In the genomic region with DNA sequence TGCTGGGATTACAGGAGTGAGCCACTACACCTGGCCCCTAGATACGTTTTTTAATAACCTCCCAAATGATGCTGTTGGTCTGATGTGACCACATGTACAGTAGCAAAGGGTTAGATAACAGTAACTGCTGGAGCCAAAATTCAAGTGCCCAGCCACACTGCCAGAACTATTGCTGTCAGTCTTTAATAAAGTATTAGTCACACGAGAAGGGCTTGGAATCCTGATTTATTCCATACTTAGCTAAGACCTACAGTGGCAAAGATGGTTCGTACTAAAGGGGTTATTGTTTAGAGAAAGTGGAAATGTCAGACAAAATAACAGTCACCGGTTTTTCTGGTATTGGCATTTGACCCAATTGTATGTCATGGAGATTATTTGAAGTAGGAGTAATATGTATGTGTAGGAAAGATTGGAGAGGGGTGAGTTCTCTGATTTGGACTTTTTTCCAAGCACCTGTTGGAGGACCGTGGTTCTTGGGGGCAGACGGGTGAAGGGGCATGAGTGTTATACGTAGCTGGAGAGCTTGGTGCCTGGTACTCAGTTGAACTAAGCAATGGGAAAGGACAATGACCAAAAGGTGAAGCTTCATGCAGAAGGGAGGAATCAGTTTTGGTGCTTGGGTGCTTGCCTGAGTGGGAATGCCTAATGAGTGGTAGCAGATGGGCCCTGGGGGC, we compare ENCODE assay signal across 1 cellular context.
TF ChIP-seq lines count a peak whose summit lies in the region.

No MANE protein-coding gene starts in this region.

TF ChIP-seq in GM23338, 12 proteins besides CTCF, POLR2A, EP300 and RAD21 (continued from another document):
- TF ChIP-seq ZNF462 (CRISPR knock-in tag; IDR thresholded peaks at IDR 0.05) (no peak), CREB1 (CRISPR knock-in tag; IDR thresholded peaks at IDR 0.05; ENCODE audit: low read depth) (no peak), JUNB (IDR thresholded peaks at IDR 0.05; ENCODE audit: unreplicated experiment) (no peak), STAT1 (IDR thresholded peaks at IDR 0.05; ENCODE audit: unreplicated experiment) (no peak), POLR2AphosphoS5 (IDR thresholded peaks at IDR 0.05; ENCODE audit: low read depth) (peak; percentile 42), ETS1 (IDR thresholded peaks at IDR 0.05) (no peak)
- TF ChIP-seq, protein P1, sequence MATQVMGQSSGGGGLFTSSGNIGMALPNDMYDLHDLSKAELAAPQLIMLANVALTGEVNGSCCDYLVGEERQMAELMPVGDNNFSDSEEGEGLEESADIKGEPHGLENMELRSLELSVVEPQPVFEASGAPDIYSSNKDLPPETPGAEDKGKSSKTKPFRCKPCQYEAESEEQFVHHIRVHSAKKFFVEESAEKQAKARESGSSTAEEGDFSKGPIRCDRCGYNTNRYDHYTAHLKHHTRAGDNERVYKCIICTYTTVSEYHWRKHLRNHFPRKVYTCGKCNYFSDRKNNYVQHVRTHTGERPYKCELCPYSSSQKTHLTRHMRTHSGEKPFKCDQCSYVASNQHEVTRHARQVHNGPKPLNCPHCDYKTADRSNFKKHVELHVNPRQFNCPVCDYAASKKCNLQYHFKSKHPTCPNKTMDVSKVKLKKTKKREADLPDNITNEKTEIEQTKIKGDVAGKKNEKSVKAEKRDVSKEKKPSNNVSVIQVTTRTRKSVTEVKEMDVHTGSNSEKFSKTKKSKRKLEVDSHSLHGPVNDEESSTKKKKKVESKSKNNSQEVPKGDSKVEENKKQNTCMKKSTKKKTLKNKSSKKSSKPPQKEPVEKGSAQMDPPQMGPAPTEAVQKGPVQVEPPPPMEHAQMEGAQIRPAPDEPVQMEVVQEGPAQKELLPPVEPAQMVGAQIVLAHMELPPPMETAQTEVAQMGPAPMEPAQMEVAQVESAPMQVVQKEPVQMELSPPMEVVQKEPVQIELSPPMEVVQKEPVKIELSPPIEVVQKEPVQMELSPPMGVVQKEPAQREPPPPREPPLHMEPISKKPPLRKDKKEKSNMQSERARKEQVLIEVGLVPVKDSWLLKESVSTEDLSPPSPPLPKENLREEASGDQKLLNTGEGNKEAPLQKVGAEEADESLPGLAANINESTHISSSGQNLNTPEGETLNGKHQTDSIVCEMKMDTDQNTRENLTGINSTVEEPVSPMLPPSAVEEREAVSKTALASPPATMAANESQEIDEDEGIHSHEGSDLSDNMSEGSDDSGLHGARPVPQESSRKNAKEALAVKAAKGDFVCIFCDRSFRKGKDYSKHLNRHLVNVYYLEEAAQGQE (IDR thresholded peaks at IDR 0.05; ENCODE audit: unreplicated experiment), result no peak
TF ChIP-seq in GM23338: peak in this region for 1.
